In the genomic region with DNA sequence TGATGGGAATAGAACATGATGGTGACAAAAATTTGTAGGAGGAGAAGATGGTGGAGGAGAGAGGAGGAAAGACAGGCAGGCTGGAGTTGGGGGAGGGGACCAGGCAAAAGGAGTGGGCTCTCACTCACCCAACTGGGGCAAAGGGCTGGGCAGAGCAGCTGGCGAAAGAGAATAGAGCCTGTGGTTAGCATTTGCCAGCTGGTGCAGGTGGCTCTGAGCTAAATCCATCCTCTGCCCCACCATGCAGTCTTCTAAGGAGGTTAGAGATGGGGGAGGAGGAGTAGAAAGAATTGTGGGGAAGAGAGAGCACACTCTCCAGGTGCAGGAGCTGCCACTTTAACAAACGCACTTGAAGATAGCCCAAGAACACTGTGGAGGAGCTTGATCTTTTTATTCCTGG, we compare ENCODE assay signal across 23 cellular contexts. TPM values are rescaled to one million over a fixed set of nuclear protein-coding genes. Genes with fewer than 3 reads are reported as not detected.
DNase-seq lines count a peak whose midpoint lies in the region; ATAC-seq and TF ChIP-seq lines count a peak whose summit lies in the region.
"Had no signal": no experiment of that assay in that cellular context is flagged by ENCODE, and none has a peak within 500 bp of the region (broad histone marks: within the 10 kb centered on the region; RNA-seq: fewer than 3 reads in every experiment).

No MANE protein-coding gene starts in this region.

- no peak overlapping the region for H3K27ac Mint-ChIP-seq in activated naive CD4-positive, alpha-beta T cell treated with anti-CD3 and anti-CD28 coated beads for 36 hours
- H3K27ac Mint-ChIP-seq in mesothelial cell of epicardium: no peak overlapping the region

- no peaks in the 10 kb centered on the region for H3K9me2 ChIP-seq in MM.1S (replicated peaks; ENCODE audit: insufficient read depth, low read length)

- ATAC-seq in esophagus mucosa: peak; percentile 10
- no peak for ATAC-seq in GM21390 (IDR thresholded peaks at IDR 0.05; ENCODE audit: unreplicated experiment)
- ATAC-seq: heart left ventricle, psoas muscle, Right ventricle myocardium inferior had no signal

- peaks cover 81% of the 10 kb centered on the region for H3F3A ChIP-seq in MM.1S (ENCODE audit: insufficient read depth, low read length)

- TF ChIP-seq CTCF in MM.1S (IDR thresholded peaks at IDR 0.05; ENCODE audit: low read length): no peak
- TF ChIP-seq CTCF in mesothelial cell of epicardium (IDR thresholded peaks at IDR 0.05; ENCODE audit: unreplicated experiment): no peak

- intact Hi-C loops in activated naive CD4-positive, alpha-beta T cell treated with anti-CD3 and anti-CD28 coated beads for 36 hours (cut with micrococcal nuclease): loop anchor here (2.0 to 10.0 kb wide), 4 partner anchors 38 to 1660 kb away; partner anchors contain the start of gene CD48

- no peak overlapping the region for H2AFZ ChIP-seq in MM.1S (ENCODE audit: low read length)

- H3K4me1 ChIP-seq in MM.1S (ENCODE audit: low read length): peaks cover 69% of the 10 kb centered on the region
- H3K4me1 ChIP-seq: BE2C, psoas muscle had no signal

- peaks cover 46% of the 10 kb centered on the region for H3K36me3 Mint-ChIP-seq in activated naive CD4-positive, alpha-beta T cell treated with anti-CD3 and anti-CD28 coated beads for 36 hours (ENCODE audit: low read depth)
- H3K36me3 Mint-ChIP-seq in mesothelial cell of epicardium: no peaks in the 10 kb centered on the region

- peak overlapping the region; percentile 74 for H3K9ac ChIP-seq in MM.1S (ENCODE audit: low read length)

- H3K9me3 Mint-ChIP-seq in activated naive CD4-positive, alpha-beta T cell treated with anti-CD3 and anti-CD28 coated beads for 36 hours: peaks cover 6% of the 10 kb centered on the region
- peaks cover 3% of the 10 kb centered on the region for H3K9me3 Mint-ChIP-seq in mesothelial cell of epicardium

- H3K27me3 ChIP-seq in MM.1S (replicated peaks; ENCODE audit: insufficient read depth, low read length): no peaks in the 10 kb centered on the region
- H3K27me3 ChIP-seq: brain microvascular endothelial cell, left lung, neutrophil had no signal

- H3K79me2 ChIP-seq in MM.1S (ENCODE audit: low read length): peaks cover 41% of the 10 kb centered on the region

- H3K4me3 Mint-ChIP-seq in activated naive CD4-positive, alpha-beta T cell treated with anti-CD3 and anti-CD28 coated beads for 36 hours: no peak overlapping the region
- no peak overlapping the region for H3K4me3 Mint-ChIP-seq in mesothelial cell of epicardium

- H3K9me3 ChIP-seq in MM.1S (replicated peaks; ENCODE audit: insufficient read depth, low read length): no peaks in the 10 kb centered on the region
- H3K9me3 ChIP-seq: BE2C, neutrophil had no signal

- peak overlapping the region; percentile 85 for H3K27ac ChIP-seq in MM.1S (ENCODE audit: low read length)
- H3K27ac ChIP-seq: brain microvascular endothelial cell, neutrophil, psoas muscle had no signal

- peak overlapping the region; percentile 94 for H3K4me2 ChIP-seq in MM.1S (ENCODE audit: low read depth, low read length)

- peak; percentile 45 for DNase-seq in activated naive CD4-positive, alpha-beta T cell treated with anti-CD3 and anti-CD28 coated beads for 36 hours
- DNase-seq in activated naive CD4-positive, alpha-beta T cell treated with anti-CD3 and anti-CD28 coated beads, Interleukin-2, amount 50 U/mL, for 16 hours: no peak
- DNase-seq in MM.1S: peak; percentile 98
- no peak for DNase-seq in mesothelial cell of epicardium (ENCODE audit: low spot score in 2 of 2, unreplicated experiment in 2 of 2)
- no peak for DNase-seq in NCI-H1436 treated with DMSO at 0.1 percent for 48 hours (lab: John Stamatoyannopoulos, UW)
- DNase-seq in SW 1271 (lab: John Stamatoyannopoulos, UW): no peak
- DNase-seq: activated CD4-positive, alpha-beta T cell treated with anti-CD3 and anti-CD28 coated beads for 1 hour; BE2C; brain microvascular endothelial cell; EL; heart left ventricle; left lung; NCI-H1048; NCI-H2081; NCI-H524 treated with DMSO at 0.1 percent for 48 hours; psoas muscle; small intestine; stimulated activated CD4-positive, alpha-beta T cell treated with anti-CD3 and anti-CD28 coated beads, Interleukin-4, amount 100 ng/mL, for 24 hours had no signal

- no peaks in the 10 kb centered on the region for H3K27me3 Mint-ChIP-seq in activated naive CD4-positive, alpha-beta T cell treated with anti-CD3 and anti-CD28 coated beads for 36 hours (ENCODE audit: low read depth)
- peaks cover 2% of the 10 kb centered on the region for H3K27me3 Mint-ChIP-seq in mesothelial cell of epicardium (ENCODE audit: low read depth)

- H3K4me3 ChIP-seq in MM.1S (ENCODE audit: low read length): peak overlapping the region; percentile 72
- H3K4me3 ChIP-seq: psoas muscle had no signal

- H3K4me1 Mint-ChIP-seq in activated naive CD4-positive, alpha-beta T cell treated with anti-CD3 and anti-CD28 coated beads for 36 hours (ENCODE audit: low read depth): peaks cover 46% of the 10 kb centered on the region
- no peaks in the 10 kb centered on the region for H3K4me1 Mint-ChIP-seq in mesothelial cell of epicardium

- CTCF ChIA-PET in activated naive CD4-positive, alpha-beta T cell treated with anti-CD3 and anti-CD28 coated beads for 36 hours (lab: Charles Lee): interaction anchor here (1.0 to 4.8 kb wide), 26 partner anchors 10 to 277 kb away, joined by 3 to 34 read pairs (median 7); partner anchors contain the start of gene SLAMF1

- H3K36me3 ChIP-seq in MM.1S (replicated peaks; ENCODE audit: insufficient read depth, low read length): no peaks in the 10 kb centered on the region; the same call in 1 of the 2 replicates
- H3K36me3 ChIP-seq: BE2C, brain microvascular endothelial cell had no signal

- no peaks in the 10 kb centered on the region for H4K20me1 ChIP-seq in MM.1S (ENCODE audit: insufficient read depth, low read length)

RNA-seq across cellular contexts. Expression of gene SLAMF1, which starts 27.6 kb away (rescaled TPM):
- 100 to 1,000 TPM; 101 to 112 TPM for total RNA-seq in activated naive CD4-positive, alpha-beta T cell treated with anti-CD3 and anti-CD28 coated beads for 36 hours
- total RNA-seq in esophagus mucosa (0.36 TPM), mesothelial cell of epicardium (not detected in 3 replicates)

RNA-seq across cellular contexts. Expression of gene CD48, which starts 37.2 kb away (rescaled TPM):
- 100 to 1,000 TPM; 338 to 340 TPM for total RNA-seq in activated naive CD4-positive, alpha-beta T cell treated with anti-CD3 and anti-CD28 coated beads for 36 hours
- total RNA-seq in esophagus mucosa: 2.0 TPM
- 0.31 to 0.57 TPM (median 0.56 TPM) in 3 replicates for total RNA-seq in mesothelial cell of epicardium
- total RNA-seq: A172 had no signal

Comparison
In these comparisons a context has a peak if more than half of its experiments do, and no peak if none do; other contexts are left out.
1. DNase-seq: peak in activated naive CD4-positive, alpha-beta T cell treated with anti-CD3 and anti-CD28 coated beads for 36 hours (single experiment) and MM.1S (single experiment); none in activated naive CD4-positive, alpha-beta T cell treated with anti-CD3 and anti-CD28 coated beads, Interleukin-2, amount 50 U/mL, for 16 hours (single experiment), mesothelial cell of epicardium (0 of 2), NCI-H1436 treated with DMSO at 0.1 percent for 48 hours (single experiment) and SW 1271 (0 of 2).
2. RNA of gene SLAMF1, which starts 27.6 kb away (total RNA-seq): 101 to 112 TPM in activated naive CD4-positive, alpha-beta T cell treated with anti-CD3 and anti-CD28 coated beads for 36 hours; 0.36 TPM in esophagus mucosa (single experiment) and not detected in mesothelial cell of epicardium; every median in the first group is over 10 times any median in the second.
3. RNA of gene CD48, which starts 37.2 kb away (total RNA-seq): 338 to 340 TPM in activated naive CD4-positive, alpha-beta T cell treated with anti-CD3 and anti-CD28 coated beads for 36 hours; 2.0 TPM in esophagus mucosa (single experiment) and 0.31 to 0.57 TPM in mesothelial cell of epicardium; every median in the first group is over 100 times any median in the second.